23 cellular contexts compared by ENCODE assay signal in genomic region chr11:120167659-120168058, GRCh38. TPM values are rescaled to one million over a fixed set of nuclear protein-coding genes. Genes with fewer than 3 reads are reported as not detected.
A peak's percentile ranks its signal among the peaks of the same experiment; 100 is the strongest.
DNase-seq lines count a peak whose midpoint lies in the region; ATAC-seq, FAIRE-seq and TF ChIP-seq lines count a peak whose summit lies in the region.
"Had no signal": no experiment of that assay in that cellular context is flagged by ENCODE, and none has a peak within 500 bp of the region (broad histone marks: within the 10 kb centered on the region; RNA-seq: fewer than 3 reads in every experiment).

No MANE protein-coding gene starts in this region.

- peak overlapping the region in 4 of 5 donors; percentile 13 to 38 (median 16) for H3K4me3 Mint-ChIP-seq in immature natural killer cell

- POLR2A ChIA-PET in HepG2 (lab: Yijun Ruan, JAX): no interaction called here

- dilution Hi-C loops in mammary epithelial cell (cut with HindIII; ENCODE audit: low sequenced_read_pairs): loop anchor here (5.0 kb wide), 1 partner anchor 35 kb away; no protein-coding TSS in a partner anchor

- ATAC-seq in HepG2 (no peak), right lobe of liver (no peak)
- ATAC-seq: GM23338 had no signal

- H3K27ac ChIP-seq in HepG2 (ENCODE audit: extremely low read length, insufficient read depth, low read length): no peak overlapping the region
- no peak overlapping the region for H3K27ac ChIP-seq in right lobe of liver
- no peak overlapping the region for H3K27ac ChIP-seq in mammary epithelial cell (ENCODE audit: insufficient read depth, low read depth, low read length)
- H3K27ac ChIP-seq: BLaER1 had no signal

- 29% methylated on average over 9 of the region's 11 CpGs for WGBS in HepG2 (ENCODE audit: low lambda C conversion rate)
- 54% methylated on average over 3 of the region's 11 CpGs for WGBS in right lobe of liver (ENCODE audit: insufficient coverage, low coverage, low lambda C conversion rate, missing lambda C conversion rate)
- 90% methylated on average over 9 of the region's 11 CpGs for WGBS in mammary epithelial cell (ENCODE audit: low coverage, missing lambda C conversion rate)

- H3K27me3 Mint-ChIP-seq in immature natural killer cell (ENCODE audit: low read depth in 3 of 3): peaks cover 15 to 36% (median 18%) of the 10 kb centered on the region in 3 donors

- TF ChIP-seq RAD21 in HepG2 (CRISPR knock-in tag; IDR thresholded peaks at IDR 0.05): no peak

- no peaks in the 10 kb centered on the region for H3K9me3 ChIP-seq in HepG2 (ENCODE audit: low read length)
- no peaks in the 10 kb centered on the region for H3K9me3 ChIP-seq in right lobe of liver
- H3K9me3 ChIP-seq in mammary epithelial cell (replicated peaks; ENCODE audit: insufficient read depth, low read length): no peaks in the 10 kb centered on the region

- H3K4me3 ChIP-seq in HepG2 (replicated peaks in 1 of 3; ENCODE audit: insufficient read depth in 1 of 3, low read depth in 2 of 3, low read length in 3 of 3) (no peak overlapping the region), right lobe of liver (no peak overlapping the region), NB4 (ENCODE audit: low read depth, low read length) (no peak overlapping the region), mammary epithelial cell (replicated peaks in 1 of 3; ENCODE audit: insufficient read depth in 1 of 3, low read depth in 2 of 3, low read length in 3 of 3) (no peak overlapping the region)
- H3K4me3 ChIP-seq: BLaER1 had no signal

- H3K4me1 ChIP-seq in HepG2 (ENCODE audit: insufficient read depth, low read length) (peaks cover 18% of the 10 kb centered on the region), right lobe of liver (peaks cover 0 to 17% (median 3%) of the 10 kb centered on the region in 4 donors), mammary epithelial cell (ENCODE audit: insufficient read depth, low read length) (peaks cover 16% of the 10 kb centered on the region)

- no peaks in the 10 kb centered on the region for H3K79me2 ChIP-seq in HepG2 (ENCODE audit: insufficient read depth, low read length)
- H3K79me2 ChIP-seq in mammary epithelial cell (ENCODE audit: insufficient read depth, low read length): no peaks in the 10 kb centered on the region

- peaks cover 0 to 16% (median 6%) of the 10 kb centered on the region in 6 donors for H3K9me3 Mint-ChIP-seq in immature natural killer cell

- H3K4me2 ChIP-seq in HepG2 (ENCODE audit: low read depth, low read length) (no peak overlapping the region), mammary epithelial cell (ENCODE audit: insufficient read depth, low read depth, low read length) (no peak overlapping the region)
- H3K4me2 ChIP-seq: BLaER1 had no signal

- TF ChIP-seq EP300 in HepG2 (IDR thresholded peaks at IDR 0.05; ENCODE audit: low read depth in 2 of 2, low read length in 2 of 2): no peak
- TF ChIP-seq EP300 in HepG2 (CRISPR knock-in tag; IDR thresholded peaks at IDR 0.05; ENCODE audit: borderline replicate concordance): no peak

- H3K36me3 Mint-ChIP-seq in immature natural killer cell: peaks cover 0 to 8% (median 4%) of the 10 kb centered on the region in 3 donors

- in situ Hi-C loops in HepG2 (cut with HindIII; ENCODE audit: extremely low pct_ligation_motif_present, low pct_unique_long_range_greater_than_20kb) (no loop called here), mammary epithelial cell (cut with MboI; ENCODE audit: low sequenced_read_pairs in 2 of 2) (loop anchor here in 1 of 2 donors (5.0 kb wide), 1 partner anchor 35 kb away; no protein-coding TSS in a partner anchor)

- H4K20me1 ChIP-seq in HepG2 (ENCODE audit: insufficient read depth, low read length): no peaks in the 10 kb centered on the region
- H4K20me1 ChIP-seq in mammary epithelial cell (ENCODE audit: insufficient read depth, low read length): no peaks in the 10 kb centered on the region
- H4K20me1 ChIP-seq: BLaER1 had no signal

- FAIRE-seq in HepG2 (lab: Jason Lieb, UNC): no peak

- TF ChIP-seq CTCF in HepG2 (CRISPR knock-in tag; IDR thresholded peaks at IDR 0.05): no peak
- TF ChIP-seq CTCF in right lobe of liver (IDR thresholded peaks at IDR 0.05): no peak
- TF ChIP-seq CTCF in NB4 (IDR thresholded peaks at IDR 0.05; ENCODE audit: low read depth, low read length): no peak
- no peak for TF ChIP-seq CTCF in mammary epithelial cell (conservative IDR thresholded peaks at IDR 0.05 in 1 of 2, IDR thresholded peaks at IDR 0.05 in 1 of 2; ENCODE audit: extremely low read depth in 1 of 2, insufficient read depth in 1 of 2, low read depth in 1 of 2, low read length in 2 of 2)

- CTCF ChIA-PET in HepG2 (lab: Yijun Ruan, JAX; ENCODE audit: low intra/inter-chr PET ratio, low total read pairs) (no interaction called here), mammary epithelial cell (lab: Charles Lee; ENCODE audit: low non-redundant PET) (no interaction called here)

- no peak for TF ChIP-seq POLR2A in HepG2 (IDR thresholded peaks at IDR 0.05; ENCODE audit: insufficient read depth in 1 of 2, low read depth in 2 of 2, low read length in 2 of 2)
- no peak for TF ChIP-seq POLR2A in right lobe of liver (IDR thresholded peaks at IDR 0.05)
- TF ChIP-seq POLR2A in NB4 (IDR thresholded peaks at IDR 0.05; ENCODE audit: extremely low read depth, insufficient read length): no peak

- BruUV-seq in HepG2 (replicated peaks; lab: Mats Ljungman, UMichigan): no TSS peak
- BruUV-seq in mammary epithelial cell (replicated peaks; lab: Mats Ljungman, UMichigan): no TSS peak

- intact Hi-C loops in HepG2 (cut with micrococcal nuclease; ENCODE audit: unreplicated experiment): no loop called here
- intact Hi-C loops in right lobe of liver (cut with DNase I): no loop called here
- intact Hi-C loops in mammary epithelial cell (cut with micrococcal nuclease): loop anchor here (2.0 to 5.0 kb wide), 2 partner anchors 39 to 685 kb away; no protein-coding TSS in a partner anchor

- H3K9ac ChIP-seq in HepG2 (ENCODE audit: insufficient read depth, low read depth, low read length) (no peak overlapping the region), mammary epithelial cell (ENCODE audit: insufficient read depth, low read length) (no peak overlapping the region)
- H3K9ac ChIP-seq: BLaER1 had no signal

- no peak for DNase-seq in HepG2 (ENCODE audit: low spot score)
- DNase-seq in right lobe of liver: no peak
- peak; percentile 0 for DNase-seq in NB4 (ENCODE audit: low read depth)
- no peak for DNase-seq in immature natural killer cell
- DNase-seq in NCI-H146 treated with DMSO at 0.1 percent for 48 hours (lab: John Stamatoyannopoulos, UW; ENCODE audit: unreplicated experiment): no peak
- no peak for DNase-seq in inferior parietal cortex (ENCODE audit: extremely low spot score)
- DNase-seq in mammary epithelial cell: no peak
- DNase-seq: Calu3; CD4-positive, alpha-beta memory T cell; DND-41; HCEC 1CT; KG1; NCI-H1417; NCI-H187 treated with DMSO at 0.1 percent for 48 hours; NCI-H2227 treated with DMSO at 0.1 percent for 48 hours; NCI-H510A treated with DMSO at 0.1 percent for 48 hours; NCI-H774; OCI-M1 had no signal

- H3K27me3 ChIP-seq in HepG2 (ENCODE audit: control insufficient read depth in 1 of 2, insufficient read depth in 2 of 2, low read length in 2 of 2) (peaks cover 6 to 34% of the 10 kb centered on the region in 2 experiments; a peak in 4 of 5 replicates), right lobe of liver (no peaks in the 10 kb centered on the region), mammary epithelial cell (ENCODE audit: insufficient read depth, low read length) (peaks cover 2% of the 10 kb centered on the region)

- H3K36me3 ChIP-seq in HepG2 (replicated peaks in 1 of 2; ENCODE audit: control insufficient read depth in 1 of 2, insufficient read depth in 2 of 2, low read length in 2 of 2) (no peaks in the 10 kb centered on the region), right lobe of liver (no peaks in the 10 kb centered on the region), mammary epithelial cell (ENCODE audit: insufficient read depth, low read length) (no peaks in the 10 kb centered on the region)
- H3K36me3 ChIP-seq: BLaER1 had no signal

- H3K27ac Mint-ChIP-seq in immature natural killer cell: no peak overlapping the region
- H3K27ac Mint-ChIP-seq: CD4-positive, alpha-beta memory T cell; GM23338 had no signal

- H2AFZ ChIP-seq in HepG2 (ENCODE audit: low read length) (no peak overlapping the region), mammary epithelial cell (ENCODE audit: low read depth, low read length) (no peak overlapping the region)
- H2AFZ ChIP-seq: GM23338 had no signal

- peaks cover 6 to 9% of the 10 kb centered on the region in 2 donors for H3K4me1 Mint-ChIP-seq in immature natural killer cell

RNA-seq across cellular contexts. Expression of gene TRIM29, which starts 29.7 kb away (rescaled TPM):
- 0.84 and 0.86 TPM in 2 replicates for total RNA-seq in HepG2 (2016; rRNA removed; fragmentation: Illumina TruSeq; extraction: Trizol)
- total RNA-seq in HepG2 (2016; cell fraction: cytosol; rRNA removed; fragmentation: Illumina TruSeq; extraction: Trizol; ENCODE audit: low read depth): not detected in 2 replicates
- total RNA-seq in HepG2 (2016; cell fraction: insoluble cytoplasmic fraction; rRNA removed; fragmentation: Illumina TruSeq; extraction: Trizol): 0.58 and 0.74 TPM in 2 replicates
- total RNA-seq in HepG2 (2016; cell fraction: membrane; rRNA removed; fragmentation: Illumina TruSeq; extraction: Trizol): 0.62 and 0.72 TPM in 2 replicates
- 1.7 and 2.0 TPM in 2 replicates for total RNA-seq in HepG2 (2016; cell fraction: nucleus; rRNA removed; fragmentation: Illumina TruSeq; extraction: Trizol)
- 0.86 and 1.2 TPM in 2 replicates for polyA plus RNA-seq in HepG2 (2011; rRNA removed)
- polyA plus RNA-seq in HepG2 (2011; cell fraction: cytosol; rRNA removed): 0.78 and 0.83 TPM in 2 replicates
- 2.2 and 4.0 TPM in 2 replicates for polyA plus RNA-seq in HepG2 (2011; cell fraction: nucleus; rRNA removed)
- polyA plus RNA-seq in HepG2 (2012): 0.47 and 0.95 TPM in 2 replicates
- 0.41 and 0.44 TPM in 2 replicates for polyA plus RNA-seq in HepG2 (2016; cell fraction: cytosol; fragmentation: Illumina TruSeq; extraction: Trizol; ENCODE audit: low read depth)
- 0.74 and 0.80 TPM in 2 replicates for polyA plus RNA-seq in HepG2 (2016; cell fraction: insoluble cytoplasmic fraction; fragmentation: Illumina TruSeq; extraction: Trizol; ENCODE audit: low read depth)
- polyA plus RNA-seq in HepG2 (2016; cell fraction: membrane; fragmentation: Illumina TruSeq; extraction: Trizol; ENCODE audit: low read depth): 0.31 and 0.92 TPM in 2 replicates
- 0.56 and 0.81 TPM in 2 replicates for polyA plus RNA-seq in HepG2 (2016; cell fraction: nucleus; fragmentation: Illumina TruSeq; extraction: Trizol; ENCODE audit: insufficient read depth, low read depth)
- polyA minus RNA-seq in HepG2 (2011; rRNA and poly(A)+ RNA removed; ENCODE audit: low replicate concordance): 14.4 and 285 TPM in 2 replicates
- 1.2 and 2.0 TPM in 2 replicates for polyA minus RNA-seq in HepG2 (2011; cell fraction: cytosol; rRNA and poly(A)+ RNA removed)
- 6.6 and 14.2 TPM in 2 replicates for polyA minus RNA-seq in HepG2 (2011; cell fraction: nucleus; rRNA and poly(A)+ RNA removed)
- 1 to 10 TPM in 4 of 6 experiments, not detected in 2; 1.1 to 2.1 (median 1.3) TPM for total RNA-seq in right lobe of liver
- polyA plus RNA-seq in immature natural killer cell: not detected
- total RNA-seq in mammary epithelial cell: 100 to 1,000 TPM; 256 to 341 TPM
- polyA plus RNA-seq in mammary epithelial cell: 315 TPM
- 668 TPM for polyA minus RNA-seq in mammary epithelial cell
- total RNA-seq: A673; CD4-positive, alpha-beta memory T cell; G401; Right ventricle myocardium superior had no signal
- polyA plus RNA-seq: CD4-positive, alpha-beta memory T cell; GM23338 had no signal

RNA-seq across cellular contexts. Expression of gene OAF, which starts 43.2 kb away (rescaled TPM):
- 37.5 and 63.7 TPM in 2 replicates for total RNA-seq in HepG2 (2016; rRNA removed; fragmentation: Illumina TruSeq; extraction: Trizol)
- 67.5 and 74.8 TPM in 2 replicates for total RNA-seq in HepG2 (2016; cell fraction: cytosol; rRNA removed; fragmentation: Illumina TruSeq; extraction: Trizol; ENCODE audit: low read depth)
- 30.7 and 64.6 TPM in 2 replicates for total RNA-seq in HepG2 (2016; cell fraction: insoluble cytoplasmic fraction; rRNA removed; fragmentation: Illumina TruSeq; extraction: Trizol)
- 118 and 139 TPM in 2 replicates for total RNA-seq in HepG2 (2016; cell fraction: membrane; rRNA removed; fragmentation: Illumina TruSeq; extraction: Trizol)
- total RNA-seq in HepG2 (2016; cell fraction: nucleus; rRNA removed; fragmentation: Illumina TruSeq; extraction: Trizol): 44.9 and 59.4 TPM in 2 replicates
- polyA plus RNA-seq in HepG2 (2011; rRNA removed): 92.9 and 94.6 TPM in 2 replicates
- polyA plus RNA-seq in HepG2 (2011; cell fraction: cytosol; rRNA removed): 77.3 and 145 TPM in 2 replicates
- polyA plus RNA-seq in HepG2 (2011; cell fraction: nucleus; rRNA removed): 93.1 and 106 TPM in 2 replicates
- 22.4 and 31.8 TPM in 2 replicates for polyA plus RNA-seq in HepG2 (2012)
- polyA plus RNA-seq in HepG2 (2016; cell fraction: cytosol; fragmentation: Illumina TruSeq; extraction: Trizol; ENCODE audit: low read depth): 159 and 175 TPM in 2 replicates
- polyA plus RNA-seq in HepG2 (2016; cell fraction: insoluble cytoplasmic fraction; fragmentation: Illumina TruSeq; extraction: Trizol; ENCODE audit: low read depth): 64.4 and 78.3 TPM in 2 replicates
- polyA plus RNA-seq in HepG2 (2016; cell fraction: membrane; fragmentation: Illumina TruSeq; extraction: Trizol; ENCODE audit: low read depth): 207 and 216 TPM in 2 replicates
- 162 and 173 TPM in 2 replicates for polyA plus RNA-seq in HepG2 (2016; cell fraction: nucleus; fragmentation: Illumina TruSeq; extraction: Trizol; ENCODE audit: insufficient read depth, low read depth)
- polyA minus RNA-seq in HepG2 (2011; rRNA and poly(A)+ RNA removed; ENCODE audit: low replicate concordance): 19.0 and 113 TPM in 2 replicates
- polyA minus RNA-seq in HepG2 (2011; cell fraction: cytosol; rRNA and poly(A)+ RNA removed): 47.6 and 70.8 TPM in 2 replicates
- polyA minus RNA-seq in HepG2 (2011; cell fraction: nucleus; rRNA and poly(A)+ RNA removed): 28.5 and 32.1 TPM in 2 replicates
- total RNA-seq in right lobe of liver: 100 to 1,000 TPM; 199 to 271 (median 220) TPM
- polyA plus RNA-seq in immature natural killer cell: 1 to 10 TPM; 1.9 to 2.5 (median 2.4) TPM
- total RNA-seq in mammary epithelial cell: 10 to 100 TPM in 1 of 2 donors, 1 to 10 TPM in 1; 4.7 to 20.3 TPM
- 16.5 TPM for polyA plus RNA-seq in mammary epithelial cell
- polyA minus RNA-seq in mammary epithelial cell: 9.3 TPM

Comparison
In these comparisons a context has a peak if more than half of its experiments do, and no peak if none do; other contexts are left out.
1. RNA of gene TRIM29, which starts 29.7 kb away (total RNA-seq): 256 to 341 TPM in mammary epithelial cell; 1.1 to 2.1 TPM in right lobe of liver and 0.58 to 2.0 TPM in HepG2; every median in the first group is over 10 times any median in the second.